In the genomic region with DNA sequence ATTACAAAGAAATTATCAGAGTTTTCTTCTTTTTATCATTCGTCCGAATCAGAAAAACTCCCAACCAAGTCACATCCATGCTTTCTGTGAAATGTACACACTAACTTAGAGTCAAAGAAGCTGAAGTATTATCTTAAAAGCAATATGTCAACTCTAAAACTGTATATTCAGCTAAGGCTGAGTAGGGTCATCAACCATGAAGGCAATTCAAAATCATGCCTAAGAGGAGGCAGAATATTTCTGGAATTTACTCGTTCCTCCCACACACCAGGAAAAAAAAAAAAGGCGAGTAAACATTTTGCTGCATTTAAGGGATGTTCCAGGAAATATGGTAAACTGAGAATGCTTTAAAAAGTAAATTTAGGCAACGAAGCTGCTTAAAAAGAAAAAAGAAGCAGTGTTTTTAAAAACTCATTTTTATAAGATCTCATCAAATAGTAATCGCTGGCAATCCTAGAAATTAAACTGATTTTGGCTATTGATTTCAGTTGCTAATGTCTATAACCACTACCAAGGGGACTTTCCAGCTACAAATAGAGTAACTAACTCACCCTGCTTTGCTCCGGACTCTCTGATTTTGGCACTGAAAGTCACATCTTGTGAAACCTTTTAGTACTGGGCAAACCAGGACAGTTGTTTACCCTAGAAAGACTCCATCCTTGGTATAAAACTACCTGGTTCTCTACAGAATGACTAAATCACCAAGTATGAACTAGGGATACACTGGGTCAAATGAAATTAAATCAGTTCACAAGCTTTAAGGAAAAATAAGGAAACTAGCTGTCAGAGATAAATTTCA, we compare ENCODE assay signal across 31 cellular contexts.
DNase-seq lines count a peak whose midpoint lies in the region; ATAC-seq, FAIRE-seq and TF ChIP-seq lines count a peak whose summit lies in the region.
"Had no signal": no experiment of that assay in that cellular context is flagged by ENCODE, and none has a peak within 500 bp of the region (broad histone marks: within the 10 kb centered on the region; RNA-seq: fewer than 3 reads in every experiment).

No MANE protein-coding gene starts in this region.

- H3K9me3 ChIP-seq in liver (ENCODE audit: control insufficient read depth in 4 of 4, low read length in 3 of 4): no peaks in the 10 kb centered on the region
- no peaks in the 10 kb centered on the region for H3K9me3 ChIP-seq in HepG2 (ENCODE audit: low read length)
- H3K9me3 ChIP-seq: esophagus muscularis mucosa, SJSA1 had no signal

- H3K79me2 ChIP-seq in HepG2 (ENCODE audit: insufficient read depth, low read length): no peaks in the 10 kb centered on the region

- no peak overlapping the region for H3K4me2 ChIP-seq in HepG2 (ENCODE audit: low read depth, low read length)
- H3K4me2 ChIP-seq: GM23338 had no signal

- no peaks in the 10 kb centered on the region for H3K27me3 ChIP-seq in liver (ENCODE audit: control insufficient read depth in 4 of 4, insufficient read depth in 4 of 4, low read length in 3 of 4)
- H3K27me3 ChIP-seq in HepG2 (ENCODE audit: control insufficient read depth in 1 of 2, insufficient read depth in 2 of 2, low read length in 2 of 2): peaks cover 0 to 7% of the 10 kb centered on the region in 2 experiments; a peak in 1 of 5 replicates
- H3K27me3 ChIP-seq: esophagus muscularis mucosa, SJSA1 had no signal

- POLR2A ChIA-PET in HepG2 (lab: Yijun Ruan, JAX): no interaction called here

- H3K9ac ChIP-seq in liver (ENCODE audit: low read depth in 1 of 2, low read length in 2 of 2) (no peak overlapping the region), HepG2 (ENCODE audit: insufficient read depth, low read depth, low read length) (no peak overlapping the region)

- no peak for TF ChIP-seq EP300 in HepG2 (IDR thresholded peaks at IDR 0.05; ENCODE audit: low read depth in 2 of 2, low read length in 2 of 2)
- no peak for TF ChIP-seq EP300 in HepG2 (CRISPR knock-in tag; IDR thresholded peaks at IDR 0.05; ENCODE audit: borderline replicate concordance)

- WGBS in liver: 60% methylated on average over 7 of the region's 7 CpGs
- 38% methylated on average over 7 of the region's 7 CpGs for WGBS in HepG2 (ENCODE audit: low lambda C conversion rate)

- no peak for TF ChIP-seq RAD21 in liver (IDR thresholded peaks at IDR 0.05)
- no peak for TF ChIP-seq RAD21 in HepG2 (CRISPR knock-in tag; IDR thresholded peaks at IDR 0.05)

- intact Hi-C loops in HepG2 (cut with micrococcal nuclease; ENCODE audit: unreplicated experiment): no loop called here

- H2AFZ ChIP-seq in HepG2 (ENCODE audit: low read length): no peak overlapping the region
- H2AFZ ChIP-seq: GM23338 had no signal

- in situ Hi-C loops in HepG2 (cut with HindIII; ENCODE audit: extremely low pct_ligation_motif_present, low pct_unique_long_range_greater_than_20kb): loop anchor here (5.0 kb wide), 1 partner anchor 37 kb away; no protein-coding TSS in a partner anchor

- H4K20me1 ChIP-seq in HepG2 (ENCODE audit: insufficient read depth, low read length): no peaks in the 10 kb centered on the region

- no peak for TF ChIP-seq POLR2A in HepG2 (IDR thresholded peaks at IDR 0.05; ENCODE audit: insufficient read depth in 1 of 2, low read depth in 2 of 2, low read length in 2 of 2)

- FAIRE-seq in HepG2 (lab: Jason Lieb, UNC): no peak
- FAIRE-seq: bronchial epithelial cell, HTR-8/SVneo, RCC 7860 had no signal

- no TSS peak for BruUV-seq in HepG2 (replicated peaks; lab: Mats Ljungman, UMichigan)

- ATAC-seq in HepG2: no peak
- ATAC-seq: CD8-positive, alpha-beta T cell; GM23338 had no signal

- TF ChIP-seq CTCF in liver (IDR thresholded peaks at IDR 0.05; ENCODE audit: low read depth, low read length, missing input control): no peak
- TF ChIP-seq CTCF in HepG2 (CRISPR knock-in tag; IDR thresholded peaks at IDR 0.05): no peak

- no peak for DNase-seq in HepG2 (ENCODE audit: low spot score)
- DNase-seq in iris pigment epithelial cell (ENCODE audit: low read depth): peak; percentile 16
- DNase-seq in renal cortical epithelial cell (ENCODE audit: low read depth): peak; percentile 18
- DNase-seq in activated CD4-positive, CD25-positive, alpha-beta regulatory T cell (lab: John Stamatoyannopoulos, UW): no peak
- DNase-seq in T-helper 1 cell: no peak
- no peak for DNase-seq in SKM-1 treated with dmso at 0.1 percent for 144 hours (lab: John Stamatoyannopoulos, UW; ENCODE audit: unreplicated experiment)
- no peak for DNase-seq in iPS-NIHi11 (ENCODE audit: low spot score)
- DNase-seq: activated CD4-positive, alpha-beta T cell treated with anti-CD3 and anti-CD28 coated beads for 48 hours; activated naive CD4-positive, alpha-beta T cell treated with Interleukin-2 at 50 U/mL for 16 hours; activated T-cell treated with anti-CD3 and anti-CD28 coated beads, Interleukin-2, amount 50 U/mL, for 48 hours; AML-193; amniotic stem cell; CD8-positive, alpha-beta T cell; cortex of kidney; Kasumi-1; MV-4-11; NCI-H1694; NCI-H2171 treated with DMSO at 0.1 percent for 48 hours; NCI-H526; nucleus accumbens; retina; stimulated activated CD4-positive, alpha-beta T cell treated with anti-CD3 and anti-CD28 coated beads, Interleukin-4, amount 100 ng/mL, for 4 hours; stimulated activated naive CD4-positive, alpha-beta T cell had no signal

- H3K36me3 ChIP-seq in liver (ENCODE audit: control insufficient read depth in 4 of 4, insufficient read depth in 3 of 4, low read depth in 1 of 4, low read length in 3 of 4) (peaks cover 0 to 2% (median 0%) of the 10 kb centered on the region in 4 donors), HepG2 (replicated peaks in 1 of 2; ENCODE audit: control insufficient read depth in 1 of 2, insufficient read depth in 2 of 2, low read length in 2 of 2) (no peaks in the 10 kb centered on the region)

- CTCF ChIA-PET in HepG2 (lab: Yijun Ruan, JAX; ENCODE audit: low intra/inter-chr PET ratio, low total read pairs): no interaction called here

- no peak overlapping the region for H3K4me3 ChIP-seq in liver (ENCODE audit: low read depth in 1 of 3, low read length in 3 of 3)
- H3K4me3 ChIP-seq in HepG2 (replicated peaks in 1 of 3; ENCODE audit: insufficient read depth in 1 of 3, low read depth in 2 of 3, low read length in 3 of 3): no peak overlapping the region
- H3K4me3 ChIP-seq: esophagus muscularis mucosa, GM23338, SJSA1 had no signal

- H3K27ac ChIP-seq in liver (ENCODE audit: low read depth in 1 of 2, low read length in 2 of 2) (peak overlapping the region; percentile 67 to 74), HepG2 (ENCODE audit: extremely low read length, insufficient read depth, low read length) (no peak overlapping the region)
- H3K27ac ChIP-seq: 22Rv1, SJSA1 had no signal

- H3K4me1 ChIP-seq in liver (ENCODE audit: control insufficient read depth in 4 of 4, insufficient read depth in 4 of 4, low read length in 3 of 4): peaks cover 0 to 12% (median 5%) of the 10 kb centered on the region in 4 donors
- H3K4me1 ChIP-seq in HepG2 (ENCODE audit: insufficient read depth, low read length): peaks cover 15% of the 10 kb centered on the region

TF ChIP-seq in liver, 16 proteins besides CTCF, POLR2A, EP300 and RAD21 (continues in another document):
- TF ChIP-seq HNF4G (IDR thresholded peaks at IDR 0.05) (no peak), YY1 (IDR thresholded peaks at IDR 0.05) (peak; percentile 47), JUND (IDR thresholded peaks at IDR 0.05) (peak in 1 of 2 donors; percentile 36), SP1 (IDR thresholded peaks at IDR 0.05) (peak; percentile 72), FOXA1 (IDR thresholded peaks at IDR 0.05) (peak; percentile 49), TAF1 (conservative IDR thresholded peaks at IDR 0.05) (peak; percentile 17), HNF4A (conservative IDR thresholded peaks at IDR 0.05) (peak; percentile 59 to 68), EGR1 (IDR thresholded peaks at IDR 0.05; ENCODE audit: low read depth in 2 of 2) (no peak), GABPA (IDR thresholded peaks at IDR 0.05 in 1 of 2, conservative IDR thresholded peaks at IDR 0.05 in 1 of 2) (no peak), NR2F2 (IDR thresholded peaks at IDR 0.05) (no peak)
- TF ChIP-seq, protein P1, sequence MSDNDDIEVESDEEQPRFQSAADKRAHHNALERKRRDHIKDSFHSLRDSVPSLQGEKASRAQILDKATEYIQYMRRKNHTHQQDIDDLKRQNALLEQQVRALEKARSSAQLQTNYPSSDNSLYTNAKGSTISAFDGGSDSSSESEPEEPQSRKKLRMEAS (IDR thresholded peaks at IDR 0.05): peak; percentile 10

TF ChIP-seq in HepG2, 621 proteins besides CTCF, POLR2A, EP300 and RAD21 (continues in another document):
- TF ChIP-seq SRSF4 (IDR thresholded peaks at IDR 0.05; ENCODE audit: low read depth, low read length, poor library complexity, severe bottlenecking) (no peak), CBX1 (IDR thresholded peaks at IDR 0.05; ENCODE audit: low read depth) (no peak), SIN3B (IDR thresholded peaks at IDR 0.05; ENCODE audit: low read length) (no peak), ZNF432 (CRISPR knock-in tag; IDR thresholded peaks at IDR 0.05; ENCODE audit: borderline replicate concordance) (no peak)
- TF ChIP-seq, protein P2, sequence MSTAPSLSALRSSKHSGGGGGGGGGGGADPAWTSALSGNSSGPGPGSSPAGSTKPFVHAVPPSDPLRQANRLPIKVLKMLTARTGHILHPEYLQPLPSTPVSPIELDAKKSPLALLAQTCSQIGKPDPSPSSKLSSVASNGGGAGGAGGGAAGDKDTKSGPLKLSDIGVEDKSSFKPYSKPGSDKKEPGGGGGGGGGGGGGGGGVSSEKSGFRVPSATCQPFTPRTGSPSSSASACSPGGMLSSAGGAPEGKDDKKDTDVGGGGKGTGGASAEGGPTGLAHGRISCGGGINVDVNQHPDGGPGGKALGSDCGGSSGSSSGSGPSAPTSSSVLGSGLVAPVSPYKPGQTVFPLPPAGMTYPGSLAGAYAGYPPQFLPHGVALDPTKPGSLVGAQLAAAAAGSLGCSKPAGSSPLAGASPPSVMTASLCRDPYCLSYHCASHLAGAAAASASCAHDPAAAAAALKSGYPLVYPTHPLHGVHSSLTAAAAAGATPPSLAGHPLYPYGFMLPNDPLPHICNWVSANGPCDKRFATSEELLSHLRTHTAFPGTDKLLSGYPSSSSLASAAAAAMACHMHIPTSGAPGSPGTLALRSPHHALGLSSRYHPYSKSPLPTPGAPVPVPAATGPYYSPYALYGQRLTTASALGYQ (CRISPR knock-in tag; IDR thresholded peaks at IDR 0.05): no peak

Comparison
In these comparisons a context has a peak if more than half of its experiments do, and no peak if none do; other contexts are left out.
1. DNase-seq: peak in iris pigment epithelial cell (single experiment) and renal cortical epithelial cell (single experiment); none in HepG2 (single experiment), activated CD4-positive, CD25-positive, alpha-beta regulatory T cell (0 of 4), T-helper 1 cell (0 of 5), SKM-1 treated with dmso at 0.1 percent for 144 hours (single experiment) and iPS-NIHi11 (single experiment).